8 cellular contexts compared by ENCODE assay signal in the genomic region with DNA sequence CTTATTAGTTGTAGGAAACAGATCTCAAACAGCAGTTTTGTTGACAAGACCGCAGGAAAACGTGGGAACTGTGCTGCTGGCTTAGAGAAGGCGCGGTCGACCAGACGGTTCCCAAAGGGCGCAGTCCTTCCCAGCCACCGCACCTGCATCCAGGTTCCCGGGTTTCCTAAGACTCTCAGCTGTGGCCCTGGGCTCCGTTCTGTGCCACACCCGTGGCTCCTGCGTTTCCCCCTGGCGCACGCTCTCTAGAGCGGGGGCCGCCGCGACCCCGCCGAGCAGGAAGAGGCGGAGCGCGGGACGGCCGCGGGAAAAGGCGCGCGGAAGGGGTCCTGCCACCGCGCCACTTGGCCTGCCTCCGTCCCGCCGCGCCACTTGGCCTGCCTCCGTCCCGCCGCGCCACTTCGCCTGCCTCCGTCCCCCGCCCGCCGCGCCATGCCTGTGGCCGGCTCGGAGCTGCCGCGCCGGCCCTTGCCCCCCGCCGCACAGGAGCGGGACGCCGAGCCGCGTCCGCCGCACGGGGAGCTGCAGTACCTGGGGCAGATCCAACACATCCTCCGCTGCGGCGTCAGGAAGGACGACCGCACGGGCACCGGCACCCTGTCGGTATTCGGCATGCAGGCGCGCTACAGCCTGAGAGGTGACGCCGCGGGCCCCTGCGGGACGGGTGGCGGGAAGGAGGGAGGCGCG. TPM values are rescaled to one million over a fixed set of nuclear protein-coding genes. Genes with fewer than 3 reads are reported as not detected.
DNase-seq lines count a peak whose midpoint lies in the region; ATAC-seq and TF ChIP-seq lines count a peak whose summit lies in the region.

TYMS (plus strand) TSS at position 343 of the 687 bp plus-strand sequence; CDS start at position 433, 90 bp downstream.

- H3K27ac ChIP-seq in A673 (ENCODE audit: low read depth, low read length, poor library complexity, severe bottlenecking) (peak within 1 kb of the TSS; percentile 97), SK-N-SH (ENCODE audit: low read depth in 2 of 2, low read length in 1 of 2) (peak within 1 kb of the TSS; percentile 62 to 91), brain microvascular endothelial cell (peak within 1 kb of the TSS; percentile 1)

- in situ Hi-C loops in brain microvascular endothelial cell (cut with HindIII; ENCODE audit: low pct_ligation_motif_present, low sequenced_read_pairs) = no loop called here

- H3K27ac Mint-ChIP-seq in immature natural killer cell = peak within 1 kb of the TSS in 4 of 6 donors; percentile 53 to 75 (median 67)

- 2% methylated on average over 24 of the region's 79 CpGs for WGBS in SK-N-SH (ENCODE audit: low lambda C conversion rate)

- H3K27me3 ChIP-seq in A673 (replicated peaks; ENCODE audit: insufficient read depth, low read depth, low read length, poor library complexity) = no peaks in the 10 kb centered on the region
- H3K27me3 ChIP-seq in SK-N-SH (ENCODE audit: insufficient read depth) = no peaks in the 10 kb centered on the region
- H3K27me3 ChIP-seq in brain microvascular endothelial cell (replicated peaks) = no peaks in the 10 kb centered on the region

- peaks cover 5% of the 10 kb centered on the region for H3K9me3 ChIP-seq in A673 (ENCODE audit: low read depth, low read length, poor library complexity, severe bottlenecking)
- no peaks in the 10 kb centered on the region for H3K9me3 ChIP-seq in SK-N-SH

- ATAC-seq in GM18499 (IDR thresholded peaks at IDR 0.05; ENCODE audit: insufficient read depth, unreplicated experiment) = peak; percentile 22
- peak; percentile 43 for ATAC-seq in HG02870 (IDR thresholded peaks at IDR 0.05; ENCODE audit: unreplicated experiment)

- peaks cover 12% of the 10 kb centered on the region for H3K4me1 ChIP-seq in A673 (ENCODE audit: insufficient read depth, low read length, poor library complexity, severe bottlenecking)
- H3K4me1 ChIP-seq in SK-N-SH (ENCODE audit: control insufficient read depth in 1 of 2, insufficient read depth in 2 of 2, low read depth in 1 of 2, low read length in 1 of 2) = peaks cover 0 to 8% of the 10 kb centered on the region in 2 experiments; a peak in 2 of 4 replicates

- H2AFZ ChIP-seq in SK-N-SH (ENCODE audit: low read depth) = peak within 1 kb of the TSS; percentile 97

- no peaks in the 10 kb centered on the region for H4K20me1 ChIP-seq in SK-N-SH (ENCODE audit: insufficient read depth)

- peaks cover 38% of the 10 kb centered on the region for H3K36me3 ChIP-seq in A673 (ENCODE audit: insufficient read depth, low read length, poor library complexity, severe bottlenecking)
- peaks cover 20 to 21% of the 10 kb centered on the region in 2 experiments for H3K36me3 ChIP-seq in SK-N-SH (replicated peaks in 1 of 2; ENCODE audit: control insufficient read depth in 1 of 2, insufficient read depth in 2 of 2, low read length in 1 of 2)
- H3K36me3 ChIP-seq in brain microvascular endothelial cell (replicated peaks) = no peaks in the 10 kb centered on the region

- no TSS peak for BruUV-seq in A673 (replicated peaks; lab: Mats Ljungman, UMichigan)

- peak within 1 kb of the TSS; percentile 88 to 96 (median 91) for H3K4me3 Mint-ChIP-seq in immature natural killer cell

- TF ChIP-seq EP300 in SK-N-SH (IDR thresholded peaks at IDR 0.05; ENCODE audit: borderline replicate concordance in 1 of 2, low read depth in 1 of 2, low read length in 1 of 2) = no peak

- H3K9me3 Mint-ChIP-seq in immature natural killer cell = peaks cover 0 to 4% (median 0%) of the 10 kb centered on the region in 6 donors

- peak within 1 kb of the TSS; percentile 83 for H3K4me2 ChIP-seq in SK-N-SH

- H3F3A ChIP-seq in SK-N-SH (replicated peaks; ENCODE audit: insufficient read depth) = no peaks in the 10 kb centered on the region

- TF ChIP-seq CTCF in A673 (conservative IDR thresholded peaks at IDR 0.05; ENCODE audit: low read depth, low read length) (no peak), SK-N-SH (IDR thresholded peaks at IDR 0.05) (no peak; the same call in 1 of the 2 replicates), brain microvascular endothelial cell (IDR thresholded peaks at IDR 0.05; ENCODE audit: low read depth, low read length, missing control alignments) (peak; percentile 21)

- no peaks in the 10 kb centered on the region for H3K36me3 Mint-ChIP-seq in immature natural killer cell

- intact Hi-C loops in A673 (cut with micrococcal nuclease; ENCODE audit: unreplicated experiment) = no loop called here

- peaks cover 1 to 13% (median 4%) of the 10 kb centered on the region in 3 donors for H3K27me3 Mint-ChIP-seq in immature natural killer cell (ENCODE audit: low read depth in 3 of 3)

- peak; percentile 90 for DNase-seq in A673 (ENCODE audit: low spot score)
- DNase-seq in NCI-H1105 treated with DMSO at 0.1 percent for 48 hours (lab: John Stamatoyannopoulos, UW) = peak; percentile 62
- DNase-seq in SK-N-SH = peak; percentile 89
- DNase-seq in brain microvascular endothelial cell = peak; percentile 18
- peak; percentile 31 to 44 (median 32) for DNase-seq in immature natural killer cell
- peak; percentile 77 for DNase-seq in stimulated activated CD4-positive, alpha-beta T cell treated with anti-CD3 and anti-CD28 coated beads, Interleukin-15, amount 100 ng/mL, for 24 hours

- H3K4me1 Mint-ChIP-seq in immature natural killer cell = peaks cover 15 to 20% of the 10 kb centered on the region in 2 donors

- H3K4me3 ChIP-seq in A673 (ENCODE audit: low read depth, low read length, poor library complexity, severe bottlenecking) = peak within 1 kb of the TSS; percentile 77
- peak within 1 kb of the TSS; percentile 81 to 91 for H3K4me3 ChIP-seq in SK-N-SH (ENCODE audit: low read depth in 2 of 2, low read length in 1 of 2)
- H3K4me3 ChIP-seq in brain microvascular endothelial cell (ENCODE audit: low read depth, low read length) = peak within 1 kb of the TSS; percentile 84

- H3K79me2 ChIP-seq in SK-N-SH (ENCODE audit: insufficient read depth) = peaks cover 43% of the 10 kb centered on the region

- H3K9me2 ChIP-seq in SK-N-SH = no peaks in the 10 kb centered on the region

- CTCF ChIA-PET in A673 (lab: Charles Lee) (interaction anchor here (1.0 kb wide), 1 partner anchor 182 kb away, joined by 7 read pairs; no protein-coding TSS in a partner anchor), SK-N-SH (lab: Yijun Ruan, JAX) (interaction anchor here (1.1 to 2.5 kb wide), 4 partner anchors 10 to 161 kb away, joined by 3 to 7 read pairs (median 4); no protein-coding TSS in a partner anchor)

- POLR2A ChIA-PET in A673 (lab: Charles Lee; ENCODE audit: low non-redundant PET) (no interaction called here), SK-N-SH (lab: Yijun Ruan, JAX) (interaction anchor here (0.6 to 2.0 kb wide), 2 partner anchors 389 to 427 kb away, joined by 4 to 5 read pairs; partner anchors contain the start of gene THOC1)

- peak within 1 kb of the TSS; percentile 81 for H3K9ac ChIP-seq in SK-N-SH

- no peak for TF ChIP-seq RAD21 in SK-N-SH (IDR thresholded peaks at IDR 0.05; ENCODE audit: low read length)

TF ChIP-seq in SK-N-SH, 30 proteins besides CTCF, POLR2A, EP300 and RAD21 (continues in another document):
- TF ChIP-seq FOXJ3 (CRISPR knock-in tag; IDR thresholded peaks at IDR 0.05) = no peak
- TF ChIP-seq SMC3 (IDR thresholded peaks at IDR 0.05; ENCODE audit: low read depth, low read length) = no peak
- no peak for TF ChIP-seq TEAD4 (IDR thresholded peaks at IDR 0.05; ENCODE audit: borderline replicate concordance, insufficient read depth)
- peak; percentile 7 for TF ChIP-seq CHD2 (IDR thresholded peaks at IDR 0.05; ENCODE audit: low read length, partially characterized antibody)
- peak; percentile 58 for TF ChIP-seq POLR2AphosphoS5 (IDR thresholded peaks at IDR 0.05; ENCODE audit: low read depth, low read length)
- TF ChIP-seq, protein P1, sequence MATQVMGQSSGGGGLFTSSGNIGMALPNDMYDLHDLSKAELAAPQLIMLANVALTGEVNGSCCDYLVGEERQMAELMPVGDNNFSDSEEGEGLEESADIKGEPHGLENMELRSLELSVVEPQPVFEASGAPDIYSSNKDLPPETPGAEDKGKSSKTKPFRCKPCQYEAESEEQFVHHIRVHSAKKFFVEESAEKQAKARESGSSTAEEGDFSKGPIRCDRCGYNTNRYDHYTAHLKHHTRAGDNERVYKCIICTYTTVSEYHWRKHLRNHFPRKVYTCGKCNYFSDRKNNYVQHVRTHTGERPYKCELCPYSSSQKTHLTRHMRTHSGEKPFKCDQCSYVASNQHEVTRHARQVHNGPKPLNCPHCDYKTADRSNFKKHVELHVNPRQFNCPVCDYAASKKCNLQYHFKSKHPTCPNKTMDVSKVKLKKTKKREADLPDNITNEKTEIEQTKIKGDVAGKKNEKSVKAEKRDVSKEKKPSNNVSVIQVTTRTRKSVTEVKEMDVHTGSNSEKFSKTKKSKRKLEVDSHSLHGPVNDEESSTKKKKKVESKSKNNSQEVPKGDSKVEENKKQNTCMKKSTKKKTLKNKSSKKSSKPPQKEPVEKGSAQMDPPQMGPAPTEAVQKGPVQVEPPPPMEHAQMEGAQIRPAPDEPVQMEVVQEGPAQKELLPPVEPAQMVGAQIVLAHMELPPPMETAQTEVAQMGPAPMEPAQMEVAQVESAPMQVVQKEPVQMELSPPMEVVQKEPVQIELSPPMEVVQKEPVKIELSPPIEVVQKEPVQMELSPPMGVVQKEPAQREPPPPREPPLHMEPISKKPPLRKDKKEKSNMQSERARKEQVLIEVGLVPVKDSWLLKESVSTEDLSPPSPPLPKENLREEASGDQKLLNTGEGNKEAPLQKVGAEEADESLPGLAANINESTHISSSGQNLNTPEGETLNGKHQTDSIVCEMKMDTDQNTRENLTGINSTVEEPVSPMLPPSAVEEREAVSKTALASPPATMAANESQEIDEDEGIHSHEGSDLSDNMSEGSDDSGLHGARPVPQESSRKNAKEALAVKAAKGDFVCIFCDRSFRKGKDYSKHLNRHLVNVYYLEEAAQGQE (IDR thresholded peaks at IDR 0.05; ENCODE audit: low read depth, low read length) = no peak
- TF ChIP-seq SIN3A (IDR thresholded peaks at IDR 0.05; ENCODE audit: borderline replicate concordance, low read depth, low read length) = no peak
- no peak for TF ChIP-seq FOXM1 (IDR thresholded peaks at IDR 0.05; ENCODE audit: low read depth)
- TF ChIP-seq, protein P2, sequence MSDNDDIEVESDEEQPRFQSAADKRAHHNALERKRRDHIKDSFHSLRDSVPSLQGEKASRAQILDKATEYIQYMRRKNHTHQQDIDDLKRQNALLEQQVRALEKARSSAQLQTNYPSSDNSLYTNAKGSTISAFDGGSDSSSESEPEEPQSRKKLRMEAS (IDR thresholded peaks at IDR 0.05; ENCODE audit: low read depth) = peak; percentile 81
- TF ChIP-seq NRF1 (IDR thresholded peaks at IDR 0.05; ENCODE audit: low read depth, low read length) = peak; percentile 54
- peak; percentile 60 for TF ChIP-seq GABPA (IDR thresholded peaks at IDR 0.05; ENCODE audit: low read depth)
- no peak for TF ChIP-seq RCOR1 (IDR thresholded peaks at IDR 0.05; ENCODE audit: low read length)

RNA-seq across cellular contexts. Expression of gene TYMS, which starts in this region (rescaled TPM):
- total RNA-seq in A673 (2021) = 319 and 339 TPM in 2 replicates
- 92.1 and 101 TPM in 2 replicates for polyA plus RNA-seq in SK-N-SH (2012; rRNA removed)
- polyA plus RNA-seq in SK-N-SH (2012; cell fraction: cytosol; rRNA removed) = 106 and 113 TPM in 2 replicates
- 41.9 and 43.5 TPM in 2 replicates for polyA plus RNA-seq in SK-N-SH (2012; cell fraction: nucleus; rRNA removed)
- polyA plus RNA-seq in immature natural killer cell = 10 to 100 TPM; 12.6 to 16.9 (median 14.5) TPM

Comparison
In these comparisons a context has a peak if more than half of its experiments do, and no peak if none do; other contexts are left out.
1. Peak in every context shown above with its lines: DNase-seq, ATAC-seq, H3K4me3 ChIP-seq and H3K27ac ChIP-seq.
2. DNase-seq: peak in every context shown above with its lines; median percentile 90 in A673; 89 in SK-N-SH; 77 in stimulated activated CD4-positive, alpha-beta T cell treated with anti-CD3 and anti-CD28 coated beads, Interleukin-15, amount 100 ng/mL, for 24 hours; 62 in NCI-H1105 treated with DMSO at 0.1 percent for 48 hours; 32 in immature natural killer cell; 18 in brain microvascular endothelial cell.
3. H3K27ac ChIP-seq: peak in every context shown above with its lines; median percentile 97 in A673; 76 in SK-N-SH; 1 in brain microvascular endothelial cell.